Comparison of ENCODE assay signal across 17 cellular contexts in the genomic region with DNA sequence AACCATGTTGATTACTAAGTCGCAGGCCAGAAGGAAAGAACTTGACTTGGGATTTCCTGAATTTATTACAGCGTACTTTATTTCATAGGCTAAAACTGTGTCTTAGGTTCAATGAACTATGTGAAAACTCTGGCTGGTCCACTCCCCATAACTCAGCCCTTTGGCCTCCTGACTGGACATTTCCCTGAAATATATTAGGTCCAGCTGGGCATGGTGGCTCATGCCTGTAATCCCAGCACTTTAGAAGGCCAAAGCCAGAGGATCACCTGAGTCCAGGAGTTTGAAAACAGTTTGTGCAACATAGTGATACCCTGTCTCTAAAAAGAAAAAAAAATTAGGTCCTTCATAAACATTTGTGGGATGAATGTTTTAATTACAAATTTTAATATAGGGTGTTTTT.
DNase-seq lines count a peak whose midpoint lies in the region; ATAC-seq and TF ChIP-seq lines count a peak whose summit lies in the region.
"Had no signal": no experiment of that assay in that cellular context is flagged by ENCODE, and none has a peak within 500 bp of the region (broad histone marks: within the 10 kb centered on the region; RNA-seq: fewer than 3 reads in every experiment).

No MANE protein-coding gene starts in this region.

- no peaks in the 10 kb centered on the region for H3K36me3 Mint-ChIP-seq in activated naive CD8-positive, alpha-beta T cell treated with anti-CD3 and anti-CD28 coated beads for 36 hours

- no peak overlapping the region for H3K27ac Mint-ChIP-seq in activated naive CD8-positive, alpha-beta T cell treated with anti-CD3 and anti-CD28 coated beads for 36 hours
- H3K27ac Mint-ChIP-seq: CD4-positive, CD25-positive, alpha-beta regulatory T cell; H9 had no signal

- ATAC-seq in right cardiac atrium = no peak
- ATAC-seq: GM12878, K562 had no signal

- WGBS in right cardiac atrium = 83% methylated on average over 2 of the region's 2 CpGs

- no peaks in the 10 kb centered on the region for H3K9me3 ChIP-seq in right atrium auricular region
- no peaks in the 10 kb centered on the region for H3K9me3 ChIP-seq in right cardiac atrium (ENCODE audit: control insufficient read depth, low read length)
- H3K9me3 ChIP-seq: BLaER1 treated with 17β-estradiol and CSF1 and Interleukin-3, amounts not matched to agents 10 nM and 100 nM had no signal

- DNase-seq in right atrium auricular region (ENCODE audit: low spot score) (peak; percentile 26), right cardiac atrium (no peak), ecto neural progenitor cell (ENCODE audit: low spot score) (peak; percentile 3), substantia nigra (lab: John Stamatoyannopoulos, UW) (no peak), posterior cingulate gyrus (no peak), DMS53 treated with DMSO at 0.1 percent for 48 hours (lab: John Stamatoyannopoulos, UW; ENCODE audit: unreplicated experiment) (no peak)
- DNase-seq in activated naive CD8-positive, alpha-beta T cell treated with anti-CD3 and anti-CD28 coated beads for 36 hours = no peak
- DNase-seq: ACHN; CD4-positive, CD25-positive, alpha-beta regulatory T cell; DMS 273 treated with DMSO at 0.1 percent for 48 hours; DMS79; GOT3 had no signal

- H3K9me3 Mint-ChIP-seq in activated naive CD8-positive, alpha-beta T cell treated with anti-CD3 and anti-CD28 coated beads for 36 hours = no peaks in the 10 kb centered on the region
- H3K9me3 Mint-ChIP-seq: CD4-positive, CD25-positive, alpha-beta regulatory T cell had no signal

- H3K27ac ChIP-seq in right atrium auricular region (no peak overlapping the region), right cardiac atrium (ENCODE audit: low read length) (no peak overlapping the region), substantia nigra (ENCODE audit: low read depth, low read length, poor library complexity, severe bottlenecking) (peak overlapping the region; percentile 99)
- H3K27ac ChIP-seq: BLaER1 treated with 17β-estradiol and CSF1 and Interleukin-3, amounts not matched to agents 10 nM and 100 nM; HL-60 had no signal

- TF ChIP-seq CTCF in right atrium auricular region (IDR thresholded peaks at IDR 0.05) = no peak

- intact Hi-C loops in right cardiac atrium (cut with DNase I) (no loop called here), posterior cingulate gyrus (cut with DNase I) (no loop called here)

- H3K4me1 Mint-ChIP-seq in activated naive CD8-positive, alpha-beta T cell treated with anti-CD3 and anti-CD28 coated beads for 36 hours = peaks cover 9% of the 10 kb centered on the region

- no peaks in the 10 kb centered on the region for H3K27me3 Mint-ChIP-seq in activated naive CD8-positive, alpha-beta T cell treated with anti-CD3 and anti-CD28 coated beads for 36 hours
- H3K27me3 Mint-ChIP-seq: CD4-positive, CD25-positive, alpha-beta regulatory T cell had no signal

- H3K4me3 ChIP-seq in right atrium auricular region (no peak overlapping the region), right cardiac atrium (ENCODE audit: low read length) (no peak overlapping the region)
- H3K4me3 ChIP-seq: BLaER1 treated with 17β-estradiol and CSF1 and Interleukin-3, amounts not matched to agents 10 nM and 100 nM; GM12878; K562 had no signal

- H3K4me1 ChIP-seq in right atrium auricular region = peaks cover 0 to 7% of the 10 kb centered on the region in 2 donors
- H3K4me1 ChIP-seq in right cardiac atrium (ENCODE audit: control insufficient read depth, insufficient read depth, low read length) = no peaks in the 10 kb centered on the region
- H3K4me1 ChIP-seq: BLaER1 treated with 17β-estradiol and CSF1 and Interleukin-3, amounts not matched to agents 10 nM and 100 nM had no signal

- H3K36me3 ChIP-seq in right atrium auricular region = no peaks in the 10 kb centered on the region
- H3K36me3 ChIP-seq: BLaER1 treated with 17β-estradiol and CSF1 and Interleukin-3, amounts not matched to agents 10 nM and 100 nM had no signal

- H3K4me3 Mint-ChIP-seq in activated naive CD8-positive, alpha-beta T cell treated with anti-CD3 and anti-CD28 coated beads for 36 hours = no peak overlapping the region
- H3K4me3 Mint-ChIP-seq: CD4-positive, CD25-positive, alpha-beta regulatory T cell; H9 had no signal

- H3K27me3 ChIP-seq in right atrium auricular region = peaks cover 0 to 4% of the 10 kb centered on the region in 2 donors
- H3K27me3 ChIP-seq in right cardiac atrium (ENCODE audit: control insufficient read depth, insufficient read depth) = no peaks in the 10 kb centered on the region
- H3K27me3 ChIP-seq: BLaER1 treated with 17β-estradiol and CSF1 and Interleukin-3, amounts not matched to agents 10 nM and 100 nM had no signal

Comparison
In these comparisons a context has a peak if more than half of its experiments do, and no peak if none do; other contexts are left out.
1. DNase-seq: peak in right atrium auricular region (single experiment) and ecto neural progenitor cell (single experiment); none in right cardiac atrium (0 of 3), substantia nigra (0 of 49), activated naive CD8-positive, alpha-beta T cell treated with anti-CD3 and anti-CD28 coated beads for 36 hours (single experiment), posterior cingulate gyrus (0 of 10) and DMS53 treated with DMSO at 0.1 percent for 48 hours (single experiment).